ENCODE assay signal across 23 cellular contexts in the genomic region with DNA sequence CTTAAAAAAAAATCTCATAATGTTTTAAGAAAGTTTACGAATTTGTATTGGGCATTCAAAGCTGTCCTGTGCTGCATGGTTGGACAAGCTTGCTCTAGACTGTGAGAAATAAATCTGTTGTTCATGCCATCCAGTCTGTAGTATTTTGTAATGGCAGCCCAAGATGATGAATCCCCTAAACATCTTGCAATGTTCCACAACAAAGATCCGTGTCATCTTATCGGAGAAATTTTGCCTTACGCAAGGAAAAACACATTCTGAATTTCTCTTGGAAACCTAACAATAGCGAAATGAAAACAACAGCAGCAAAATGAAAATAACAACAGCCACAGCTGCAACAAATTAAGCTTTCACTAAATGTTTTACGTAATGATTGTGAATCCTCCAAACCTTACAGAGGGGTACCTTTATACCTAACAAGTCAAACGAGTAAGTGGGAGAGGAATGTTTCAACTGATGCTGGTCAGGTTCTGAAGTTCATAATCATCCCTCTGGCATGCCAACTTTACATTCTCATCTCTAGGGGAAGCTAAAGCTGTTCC.
"Had no signal": no experiment of that assay in that cellular context is flagged by ENCODE, and none has a peak within 500 bp of the region (broad histone marks: within the 10 kb centered on the region; RNA-seq: fewer than 3 reads in every experiment).

No MANE protein-coding gene starts in this region.

- H3K9ac ChIP-seq: neural progenitor cell had no signal

- H3K27me3 ChIP-seq: gastrocnemius medialis, heart right ventricle, neural progenitor cell, SJCRH30, suprapubic skin had no signal

- H2AFZ ChIP-seq: neural progenitor cell had no signal

- H3K27ac Mint-ChIP-seq: activated B cell treated with CpG ODN at 0.5 μM for 24 hours; activated CD8-positive, alpha-beta T cell treated with anti-CD3 and anti-CD28 coated beads, Interleukin-2, amount 10 ng/mL, durations not matched to agents 7 days and 5 days; activated naive CD8-positive, alpha-beta T cell treated with anti-CD3 and anti-CD28 coated beads, Interleukin-2, amount 10 ng/mL, durations not matched to agents 7 days and 5 days; neural progenitor cell; stimulated activated naive CD8-positive, alpha-beta T cell treated with anti-CD3 and anti-CD28 coated beads, Interleukin-15, Interleukin-2, amounts not matched to agents 100 ng/mL and 50 ng/mL, for 24 hours; T-helper 17 cell; type B pancreatic cell had no signal

- H3K27ac ChIP-seq: gastrocnemius medialis, heart right ventricle, neural progenitor cell, SJCRH30, skin epidermis, suprapubic skin had no signal

- H3K27me3 Mint-ChIP-seq: activated B cell treated with CpG ODN at 0.5 μM for 24 hours; activated naive CD8-positive, alpha-beta T cell treated with anti-CD3 and anti-CD28 coated beads, Interleukin-2, amount 10 ng/mL, durations not matched to agents 7 days and 5 days; stimulated activated naive CD8-positive, alpha-beta T cell treated with anti-CD3 and anti-CD28 coated beads, Interleukin-15, Interleukin-2, amounts not matched to agents 100 ng/mL and 50 ng/mL, for 24 hours; T-helper 17 cell; type B pancreatic cell had no signal

- ATAC-seq: activated CD8-positive, alpha-beta T cell treated with anti-CD3 and anti-CD28 coated beads, Interleukin-2, amount 10 ng/mL, durations not matched to agents 7 days and 5 days; activated T-cell treated with anti-CD3 and anti-CD28 coated beads, Interleukin-2, amount 50 U/mL, for 72 hours; esophagus mucosa; gastrocnemius medialis; heart right ventricle; T-helper 17 cell had no signal

- H3K9me3 Mint-ChIP-seq: activated B cell treated with CpG ODN at 0.5 μM for 24 hours; activated naive CD8-positive, alpha-beta T cell treated with anti-CD3 and anti-CD28 coated beads, Interleukin-2, amount 10 ng/mL, durations not matched to agents 7 days and 5 days; activated T-cell treated with anti-CD3 and anti-CD28 coated beads, Interleukin-2, amount 50 U/mL, for 72 hours; neural progenitor cell; stimulated activated naive CD8-positive, alpha-beta T cell treated with anti-CD3 and anti-CD28 coated beads, Interleukin-15, Interleukin-2, amounts not matched to agents 100 ng/mL and 50 ng/mL, for 24 hours; type B pancreatic cell had no signal

- H3K4me3 Mint-ChIP-seq: activated B cell treated with CpG ODN at 0.5 μM for 24 hours; activated CD8-positive, alpha-beta T cell treated with anti-CD3 and anti-CD28 coated beads, Interleukin-2, amount 10 ng/mL, durations not matched to agents 7 days and 5 days; activated naive CD8-positive, alpha-beta T cell treated with anti-CD3 and anti-CD28 coated beads, Interleukin-2, amount 10 ng/mL, durations not matched to agents 7 days and 5 days; activated T-cell treated with anti-CD3 and anti-CD28 coated beads, Interleukin-2, amount 50 U/mL, for 72 hours; neural progenitor cell; stimulated activated naive CD8-positive, alpha-beta T cell treated with anti-CD3 and anti-CD28 coated beads, Interleukin-15, Interleukin-2, amounts not matched to agents 100 ng/mL and 50 ng/mL, for 24 hours; T-helper 17 cell; type B pancreatic cell had no signal

- H3K4me1 Mint-ChIP-seq: activated B cell treated with CpG ODN at 0.5 μM for 24 hours; activated naive CD8-positive, alpha-beta T cell treated with anti-CD3 and anti-CD28 coated beads, Interleukin-2, amount 10 ng/mL, durations not matched to agents 7 days and 5 days; neural progenitor cell had no signal

- H3K9me3 ChIP-seq: gastrocnemius medialis, heart right ventricle, SJCRH30, suprapubic skin had no signal

- H3K4me1 ChIP-seq: gastrocnemius medialis, heart right ventricle, neural progenitor cell, SJCRH30, suprapubic skin had no signal

- H3K4me2 ChIP-seq: neural progenitor cell had no signal

- DNase-seq: activated B cell treated with CpG ODN at 0.5 μM for 24 hours; activated CD4-positive, alpha-beta T cell treated with anti-CD3 and anti-CD28 coated beads for 48 hours; activated CD8-positive, alpha-beta memory T cell treated with anti-CD3 and anti-CD28 coated beads, Interleukin-2, amount 50 U/mL, for 48 hours; activated CD8-positive, alpha-beta T cell treated with anti-CD3 and anti-CD28 coated beads, Interleukin-2, amount 10 ng/mL, durations not matched to agents 7 days and 5 days; activated gamma-delta T cell treated with Interleukin-2 at 50 U/mL for 16 hours; activated naive CD8-positive, alpha-beta T cell treated with anti-CD3 and anti-CD28 coated beads, Interleukin-2, amount 10 ng/mL, durations not matched to agents 7 days and 5 days; activated T-cell treated with anti-CD3 and anti-CD28 coated beads, Interleukin-2, amount 50 U/mL, for 72 hours; aorta; gastrocnemius medialis; heart right ventricle; midbrain; retina; SJCRH30; stimulated activated CD4-positive, alpha-beta T cell treated with anti-CD3 and anti-CD28 coated beads, Interleukin-4, amount 100 ng/mL, for 4 hours; stimulated activated CD8-positive, alpha-beta memory T cell treated with anti-CD3 and anti-CD28 coated beads, Interleukin-4, amount 100 ng/mL, for 48 hours; T-helper 17 cell had no signal

- H3K4me3 ChIP-seq: gastrocnemius medialis, heart right ventricle, lung, neural progenitor cell, SJCRH30, skin epidermis, suprapubic skin had no signal
